In genomic region chr17:17183744-17184143, GRCh38 we compare ENCODE assay signal across 16 cellular contexts. TPM values are rescaled to one million over a fixed set of nuclear protein-coding genes. Genes with fewer than 3 reads are reported as not detected.
DNase-seq lines count a peak whose midpoint lies in the region; ATAC-seq and TF ChIP-seq lines count a peak whose summit lies in the region.
"Had no signal": no experiment of that assay in that cellular context is flagged by ENCODE, and none has a peak within 500 bp of the region (broad histone marks: within the 10 kb centered on the region; RNA-seq: fewer than 3 reads in every experiment).

No MANE protein-coding gene starts in this region.

- H3K27ac Mint-ChIP-seq in activated T-cell treated with anti-CD3 and anti-CD28 coated beads, Interleukin-2, amount 50 U/mL, for 72 hours = peak overlapping the region; percentile 97
- H3K27ac Mint-ChIP-seq in activated CD4-positive, alpha-beta memory T cell treated with anti-CD3 and anti-CD28 coated beads, Interleukin-2, amount 10 ng/mL, durations not matched to agents 7 days and 5 days = peak overlapping the region; percentile 86

- H3K27me3 ChIP-seq in heart right ventricle = no peaks in the 10 kb centered on the region
- H3K27me3 ChIP-seq in neutrophil = no peaks in the 10 kb centered on the region
- H3K27me3 ChIP-seq in ovary = no peaks in the 10 kb centered on the region
- H3K27me3 ChIP-seq: thyroid gland had no signal

- H3K4me1 ChIP-seq in heart right ventricle (peaks cover 8 to 80% (median 54%) of the 10 kb centered on the region in 9 donors), neutrophil (ENCODE audit: control insufficient read depth in 1 of 2, insufficient read depth in 1 of 2, low read depth in 1 of 2, low read length in 1 of 2) (peaks cover 55% of the 10 kb centered on the region in 2 experiments), ovary (ENCODE audit: insufficient read depth) (no peaks in the 10 kb centered on the region)

- intact Hi-C loops in heart right ventricle (cut with DNase I) (no loop called here), ovary (cut with DNase I) (no loop called here)

- no peaks in the 10 kb centered on the region for H3K9me3 Mint-ChIP-seq in activated T-cell treated with anti-CD3 and anti-CD28 coated beads, Interleukin-2, amount 50 U/mL, for 72 hours
- H3K9me3 Mint-ChIP-seq in activated T-cell treated with anti-CD3 and anti-CD28 coated beads, Interleukin-2, amount 50 U/mL, for 4 hours = no peaks in the 10 kb centered on the region
- no peaks in the 10 kb centered on the region for H3K9me3 Mint-ChIP-seq in activated CD4-positive, alpha-beta memory T cell treated with anti-CD3 and anti-CD28 coated beads, Interleukin-2, amount 10 ng/mL, durations not matched to agents 7 days and 5 days

- no peak for TF ChIP-seq EP300 in ovary (IDR thresholded peaks at IDR 0.05)

- H3K9me3 ChIP-seq in heart right ventricle (no peaks in the 10 kb centered on the region), neutrophil (no peaks in the 10 kb centered on the region), ovary (no peaks in the 10 kb centered on the region)
- H3K9me3 ChIP-seq: thyroid gland had no signal

- peak overlapping the region in 8 of 10 donors; percentile 33 to 75 (median 53) for H3K27ac ChIP-seq in heart right ventricle
- peak overlapping the region; percentile 86 for H3K27ac ChIP-seq in neutrophil
- no peak overlapping the region for H3K27ac ChIP-seq in ovary

- no peak for TF ChIP-seq POLR2A in ovary (IDR thresholded peaks at IDR 0.05)

- no peak overlapping the region for H3K4me3 ChIP-seq in heart right ventricle
- no peak overlapping the region for H3K4me3 ChIP-seq in neutrophil (ENCODE audit: low read depth in 1 of 2, low read length in 1 of 2)
- no peak overlapping the region for H3K4me3 ChIP-seq in ovary
- H3K4me3 ChIP-seq: thyroid gland had no signal

- POLR2A ChIA-PET in activated CD4-positive, alpha-beta memory T cell treated with anti-CD3 and anti-CD28 coated beads, Interleukin-2, amount 10 ng/mL, durations not matched to agents 7 days and 5 days (lab: Charles Lee) = interaction anchor here (0.6 to 4.9 kb wide), 8 partner anchors 8 to 775 kb away, joined by 3 to 38 read pairs (median 4); partner anchors contain the start of genes COPS3 and PLD6

- H3K4me1 Mint-ChIP-seq in activated T-cell treated with anti-CD3 and anti-CD28 coated beads, Interleukin-2, amount 50 U/mL, for 72 hours (ENCODE audit: low read depth) = peaks cover 78% of the 10 kb centered on the region
- peaks cover 80% of the 10 kb centered on the region for H3K4me1 Mint-ChIP-seq in activated T-cell treated with anti-CD3 and anti-CD28 coated beads, Interleukin-2, amount 50 U/mL, for 4 hours (ENCODE audit: low read depth)
- peaks cover 85% of the 10 kb centered on the region for H3K4me1 Mint-ChIP-seq in activated CD4-positive, alpha-beta memory T cell treated with anti-CD3 and anti-CD28 coated beads, Interleukin-2, amount 10 ng/mL, durations not matched to agents 7 days and 5 days

- H3K4me3 Mint-ChIP-seq in activated T-cell treated with anti-CD3 and anti-CD28 coated beads, Interleukin-2, amount 50 U/mL, for 72 hours = peak overlapping the region; percentile 22 to 59
- no peak overlapping the region for H3K4me3 Mint-ChIP-seq in activated T-cell treated with anti-CD3 and anti-CD28 coated beads, Interleukin-2, amount 50 U/mL, for 4 hours
- H3K4me3 Mint-ChIP-seq in activated CD4-positive, alpha-beta memory T cell treated with anti-CD3 and anti-CD28 coated beads, Interleukin-2, amount 10 ng/mL, durations not matched to agents 7 days and 5 days = no peak overlapping the region

- no peak for ATAC-seq in activated T-cell treated with anti-CD3 and anti-CD28 coated beads, Interleukin-2, amount 50 U/mL, for 72 hours (replicated peaks in 1 of 2)
- no peak for ATAC-seq in activated T-cell treated with anti-CD3 and anti-CD28 coated beads, Interleukin-2, amount 50 U/mL, for 4 hours
- peak in 6 of 8 donors; percentile 43 to 71 (median 68) for ATAC-seq in heart right ventricle
- no peak for ATAC-seq in GM21825 (IDR thresholded peaks at IDR 0.05; ENCODE audit: unreplicated experiment)

- 59 to 72% methylated on average over 4 of the region's 4 CpGs for WGBS in heart right ventricle, 2 donors
- WGBS in ovary, 3 donors = 89 to 92% (median 92%) methylated on average over 4 of the region's 4 CpGs

- H3K36me3 ChIP-seq in heart right ventricle = peaks cover 0 to 90% (median 47%) of the 10 kb centered on the region in 9 donors
- H3K36me3 ChIP-seq in neutrophil = peaks cover 40% of the 10 kb centered on the region
- no peaks in the 10 kb centered on the region for H3K36me3 ChIP-seq in ovary

- no peak for TF ChIP-seq CTCF in heart right ventricle (IDR thresholded peaks at IDR 0.05)
- TF ChIP-seq CTCF in neutrophil (IDR thresholded peaks at IDR 0.05) = no peak
- no peak for TF ChIP-seq CTCF in ovary (IDR thresholded peaks at IDR 0.05)

- CTCF ChIA-PET in activated CD4-positive, alpha-beta memory T cell treated with anti-CD3 and anti-CD28 coated beads, Interleukin-2, amount 10 ng/mL, durations not matched to agents 7 days and 5 days (lab: Charles Lee) = interaction anchor here (0.6 to 1.6 kb wide), 4 partner anchors 13 to 184 kb away, joined by 3 to 4 read pairs (median 3); partner anchors contain the start of gene FLCN

- H3K36me3 Mint-ChIP-seq in activated T-cell treated with anti-CD3 and anti-CD28 coated beads, Interleukin-2, amount 50 U/mL, for 72 hours (ENCODE audit: insufficient read depth in 2 of 2) = peaks cover 4 to 16% of the 10 kb centered on the region in 2 donors
- H3K36me3 Mint-ChIP-seq in activated T-cell treated with anti-CD3 and anti-CD28 coated beads, Interleukin-2, amount 50 U/mL, for 4 hours (ENCODE audit: insufficient read depth) = peaks cover 23% of the 10 kb centered on the region
- peaks cover 75% of the 10 kb centered on the region for H3K36me3 Mint-ChIP-seq in activated CD4-positive, alpha-beta memory T cell treated with anti-CD3 and anti-CD28 coated beads, Interleukin-2, amount 10 ng/mL, durations not matched to agents 7 days and 5 days (ENCODE audit: low read depth)

- DNase-seq in activated T-cell treated with anti-CD3 and anti-CD28 coated beads, Interleukin-2, amount 50 U/mL, for 72 hours = no peak
- no peak for DNase-seq in activated T-cell treated with anti-CD3 and anti-CD28 coated beads, Interleukin-2, amount 50 U/mL, for 4 hours
- no peak for DNase-seq in activated CD4-positive, alpha-beta memory T cell treated with anti-CD3 and anti-CD28 coated beads, Interleukin-2, amount 10 ng/mL, durations not matched to agents 7 days and 5 days
- no peak for DNase-seq in heart right ventricle
- DNase-seq in ovary = no peak
- no peak for DNase-seq in NCI-H2107 treated with DMSO at 0.1 percent for 48 hours (lab: John Stamatoyannopoulos, UW; ENCODE audit: unreplicated experiment)
- DNase-seq: ACHN; activated CD4-positive, CD25-positive, alpha-beta regulatory T cell; amygdala; H7; NCI-H1105 treated with DMSO at 0.1 percent for 48 hours; NCI-H526 treated with DMSO at 0.1 percent for 48 hours; SHP77 treated with DMSO at 0.1 percent for 48 hours; thyroid gland had no signal

- no peaks in the 10 kb centered on the region for H3K27me3 Mint-ChIP-seq in activated T-cell treated with anti-CD3 and anti-CD28 coated beads, Interleukin-2, amount 50 U/mL, for 72 hours (ENCODE audit: low read depth)
- no peaks in the 10 kb centered on the region for H3K27me3 Mint-ChIP-seq in activated T-cell treated with anti-CD3 and anti-CD28 coated beads, Interleukin-2, amount 50 U/mL, for 4 hours (ENCODE audit: low read depth)
- H3K27me3 Mint-ChIP-seq in activated CD4-positive, alpha-beta memory T cell treated with anti-CD3 and anti-CD28 coated beads, Interleukin-2, amount 10 ng/mL, durations not matched to agents 7 days and 5 days = no peaks in the 10 kb centered on the region

RNA-seq across cellular contexts. Expression of gene PLD6, which starts 22.4 kb away (rescaled TPM):
- total RNA-seq in activated T-cell treated with anti-CD3 and anti-CD28 coated beads, Interleukin-2, amount 50 U/mL, for 72 hours = 1 to 10 TPM; 6.8 to 8.0 TPM
- total RNA-seq in activated T-cell treated with anti-CD3 and anti-CD28 coated beads, Interleukin-2, amount 50 U/mL, for 4 hours = 10 to 100 TPM; 27.4 to 38.3 (median 32.7) TPM
- total RNA-seq in activated CD4-positive, alpha-beta memory T cell treated with anti-CD3 and anti-CD28 coated beads, Interleukin-2, amount 10 ng/mL, durations not matched to agents 7 days and 5 days = 1 to 10 TPM; 6.3 to 6.6 TPM
- 10 to 100 TPM in 2 of 10 donors, 1 to 10 TPM in 8; 6.0 to 16.3 (median 8.2) TPM for total RNA-seq in heart right ventricle
- 1 to 10 TPM; 3.7 to 6.9 TPM for polyA plus RNA-seq in heart right ventricle
- 10 to 100 TPM in 1 of 7 donors, 1 to 10 TPM in 6; 2.7 to 12.8 (median 7.5) TPM for total RNA-seq in ovary
- 1 to 10 TPM; 7.2 to 7.3 TPM for polyA plus RNA-seq in ovary

RNA-seq across cellular contexts. Expression of gene FLCN, which starts 53.2 kb away (rescaled TPM):
- 10 to 100 TPM; 27.3 to 29.2 TPM for total RNA-seq in activated T-cell treated with anti-CD3 and anti-CD28 coated beads, Interleukin-2, amount 50 U/mL, for 72 hours
- total RNA-seq in activated T-cell treated with anti-CD3 and anti-CD28 coated beads, Interleukin-2, amount 50 U/mL, for 4 hours = 10 to 100 TPM; 15.6 to 27.0 (median 25.6) TPM
- total RNA-seq in activated CD4-positive, alpha-beta memory T cell treated with anti-CD3 and anti-CD28 coated beads, Interleukin-2, amount 10 ng/mL, durations not matched to agents 7 days and 5 days = 10 to 100 TPM; 48.8 to 53.1 TPM
- total RNA-seq in heart right ventricle (10 to 100 TPM; 26.4 to 45.7 (median 35.8) TPM), ovary (10 to 100 TPM; 27.9 to 55.7 (median 45.1) TPM)
- polyA plus RNA-seq in heart right ventricle (10 to 100 TPM; 16.0 to 78.2 TPM), ovary (10 to 100 TPM; 16.4 to 29.0 TPM)

Comparison
In these comparisons a context has a peak if more than half of its experiments do, and no peak if none do; other contexts are left out.
1. H3K4me3 Mint-ChIP-seq: peak in activated T-cell treated with anti-CD3 and anti-CD28 coated beads, Interleukin-2, amount 50 U/mL, for 72 hours (2 of 2); none in activated T-cell treated with anti-CD3 and anti-CD28 coated beads, Interleukin-2, amount 50 U/mL, for 4 hours (single experiment) and activated CD4-positive, alpha-beta memory T cell treated with anti-CD3 and anti-CD28 coated beads, Interleukin-2, amount 10 ng/mL, durations not matched to agents 7 days and 5 days (single experiment).
2. ATAC-seq: peak in heart right ventricle (6 of 8); none in activated T-cell treated with anti-CD3 and anti-CD28 coated beads, Interleukin-2, amount 50 U/mL, for 72 hours (0 of 2), activated T-cell treated with anti-CD3 and anti-CD28 coated beads, Interleukin-2, amount 50 U/mL, for 4 hours (0 of 2) and GM21825 (single experiment).
3. H3K27ac ChIP-seq: peak in heart right ventricle (8 of 10) and neutrophil (single experiment); none in ovary (0 of 2).